1 cellular context compared by ENCODE assay signal in genomic region chr18:36424741-36425142, GRCh38.
TF ChIP-seq lines count a peak whose summit lies in the region.

No MANE protein-coding gene starts in this region.

TF ChIP-seq in K562, 482 proteins besides CTCF, POLR2A, EP300 and RAD21 (continued from another document and continues in another):
- no peak for TF ChIP-seq POLR2B (IDR thresholded peaks at IDR 0.05; ENCODE audit: low read depth, partially characterized antibody)
- TF ChIP-seq ZBTB43 (CRISPR knock-in tag; IDR thresholded peaks at IDR 0.05) = no peak
- TF ChIP-seq BACH1 (tag; IDR thresholded peaks at IDR 0.05) = no peak
- TF ChIP-seq BCLAF1 (IDR thresholded peaks at IDR 0.05; ENCODE audit: borderline replicate concordance in 1 of 2, control insufficient read depth in 1 of 2, low read depth in 2 of 2, low read length in 1 of 2) = no peak
- no peak for TF ChIP-seq ZNF407 (IDR thresholded peaks at IDR 0.05; ENCODE audit: low read depth)
- TF ChIP-seq BRCA1 (IDR thresholded peaks at IDR 0.05) = no peak
- no peak for TF ChIP-seq BRCA1 (CRISPR knock-in tag; IDR thresholded peaks at IDR 0.05)
- no peak for TF ChIP-seq ZNF253 (CRISPR knock-in tag; conservative IDR thresholded peaks at IDR 0.05)
- TF ChIP-seq ZBTB8A (IDR thresholded peaks at IDR 0.05; ENCODE audit: partially characterized antibody) = no peak
- TF ChIP-seq YY1 (IDR thresholded peaks at IDR 0.05; ENCODE audit: borderline replicate concordance in 1 of 3, control insufficient read depth in 1 of 3, extremely low read depth in 1 of 3, insufficient read depth in 3 of 3, insufficient read length in 1 of 3, insufficient replicate concordance in 2 of 3, low read depth in 1 of 3, low read length in 2 of 3) = peak in 1 of 3 experiments; percentile 56
- peak in 1 of 2 experiments; percentile 34; a peak in 1 of 4 replicates for TF ChIP-seq TRIM24 (IDR thresholded peaks at IDR 0.05)
- TF ChIP-seq GATA2 (CRISPR knock-in tag; IDR thresholded peaks at IDR 0.05) = peak; percentile 34; the same call in 1 of the 2 replicates
- no peak for TF ChIP-seq HOMEZ (CRISPR knock-in tag; IDR thresholded peaks at IDR 0.05)
- TF ChIP-seq CBFA2T3 (IDR thresholded peaks at IDR 0.05) = peak; percentile 90
- TF ChIP-seq SMAD1 (IDR thresholded peaks at IDR 0.05; ENCODE audit: low read depth, low read length, partially characterized antibody) = no peak
- no peak for TF ChIP-seq THAP12 (CRISPR knock-in tag; IDR thresholded peaks at IDR 0.05)
- no peak for TF ChIP-seq ZNF778 (CRISPR knock-in tag; IDR thresholded peaks at IDR 0.05)
- TF ChIP-seq ZSCAN29 (IDR thresholded peaks at IDR 0.05) = no peak
- TF ChIP-seq KLF16 (IDR thresholded peaks at IDR 0.05) = peak; percentile 78
- no peak for TF ChIP-seq HMG20A (CRISPR knock-in tag; conservative IDR thresholded peaks at IDR 0.05)
- no peak for TF ChIP-seq HBP1 (CRISPR knock-in tag; IDR thresholded peaks at IDR 0.05)
- TF ChIP-seq HMG20B (CRISPR knock-in tag; IDR thresholded peaks at IDR 0.05) = no peak
- TF ChIP-seq SAP30 (IDR thresholded peaks at IDR 0.05; ENCODE audit: borderline replicate concordance, insufficient read depth, low read depth, low read length, poor library complexity, severe bottlenecking) = no peak
- peak; percentile 89 for TF ChIP-seq HMBOX1 (IDR thresholded peaks at IDR 0.05)
- TF ChIP-seq PHF8 (IDR thresholded peaks at IDR 0.05; ENCODE audit: borderline replicate concordance, low read length) = no peak
- peak; percentile 89 for TF ChIP-seq ARID1B (IDR thresholded peaks at IDR 0.05)
- peak; percentile 73 for TF ChIP-seq ATF3 (IDR thresholded peaks at IDR 0.05)
- TF ChIP-seq ATF3 (CRISPR knock-in tag; conservative IDR thresholded peaks at IDR 0.05) = no peak
- no peak for TF ChIP-seq MTA1 (IDR thresholded peaks at IDR 0.05; ENCODE audit: borderline replicate concordance)
- TF ChIP-seq HDAC1 (IDR thresholded peaks at IDR 0.05) = peak in 1 of 2 experiments; percentile 15; a peak in 1 of 4 replicates
- peak; percentile 33; the same call in 1 of the 2 replicates for TF ChIP-seq MECOM (CRISPR knock-in tag; IDR thresholded peaks at IDR 0.05)
- no peak for TF ChIP-seq OTX1 (CRISPR knock-in tag; IDR thresholded peaks at IDR 0.05)
- no peak for TF ChIP-seq ZNF79 (CRISPR knock-in tag; IDR thresholded peaks at IDR 0.05; ENCODE audit: low read depth)
- TF ChIP-seq FUS (optimal IDR thresholded peaks at IDR 0.05; ENCODE audit: low read depth, low read length) = no peak
- no peak for TF ChIP-seq E2F6 (IDR thresholded peaks at IDR 0.05; ENCODE audit: borderline replicate concordance in 1 of 2, extremely low read depth in 1 of 2, insufficient read depth in 1 of 2, insufficient read length in 1 of 2, low read depth in 1 of 2, low read length in 1 of 2, poor library complexity in 1 of 2, severe bottlenecking in 1 of 2)
